8 cellular contexts compared by ENCODE assay signal in the genomic region with DNA sequence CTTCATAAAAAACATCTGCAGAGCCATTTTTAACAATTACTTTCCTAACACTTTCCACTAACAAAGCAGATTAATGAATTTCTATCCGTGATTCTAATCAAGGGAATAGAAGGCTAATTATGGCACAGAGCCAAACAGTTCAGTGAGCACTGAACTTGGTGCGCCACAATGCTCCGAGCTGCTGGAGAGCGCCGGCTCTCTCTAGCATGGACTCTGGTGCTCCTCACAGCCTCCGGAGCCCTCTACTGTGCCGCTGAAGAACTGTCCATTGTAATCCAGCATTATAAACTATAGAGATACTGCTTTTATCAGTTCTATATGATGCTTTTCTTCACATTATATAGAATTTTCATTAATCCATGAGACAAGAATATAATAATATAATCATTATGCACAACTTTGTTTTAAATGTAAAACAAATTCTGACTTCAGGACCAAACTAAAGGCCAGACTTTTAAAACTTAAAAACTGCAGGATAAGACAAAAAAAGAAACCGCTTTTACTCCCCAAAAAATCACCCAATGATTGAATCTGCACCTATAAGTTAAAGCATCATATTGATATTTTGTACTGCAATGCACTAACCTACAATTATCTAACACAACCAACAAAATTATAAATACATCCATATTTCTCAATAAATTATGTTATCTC.
A peak's percentile ranks its signal among the peaks of the same experiment; 100 is the strongest.
DNase-seq lines count a peak whose midpoint lies in the region; ATAC-seq and TF ChIP-seq lines count a peak whose summit lies in the region.

No MANE protein-coding gene starts in this region.

- H3K4me3 Mint-ChIP-seq in activated CD4-positive, alpha-beta memory T cell treated with anti-CD3 and anti-CD28 coated beads for 36 hours, result no peak overlapping the region
- H3K4me3 Mint-ChIP-seq in activated naive CD8-positive, alpha-beta T cell treated with anti-CD3 and anti-CD28 coated beads, Interleukin-2, amount 50 U/mL, for 24 hours, result no peak overlapping the region

- TF ChIP-seq CTCF in BJ (IDR thresholded peaks at IDR 0.05; ENCODE audit: insufficient read depth, low read depth, low read length), result peak; percentile 82
- TF ChIP-seq CTCF in RWPE2 (IDR thresholded peaks at IDR 0.05; ENCODE audit: poor library complexity, severe bottlenecking), result peak; percentile 83

- peaks cover 5% of the 10 kb centered on the region for H3K9me3 ChIP-seq in RWPE2 (ENCODE audit: severe bottlenecking)

- intact Hi-C loops in activated CD4-positive, alpha-beta memory T cell treated with anti-CD3 and anti-CD28 coated beads for 36 hours (cut with micrococcal nuclease), result no loop called here

- POLR2A ChIA-PET in BJ (lab: Charles Lee), result no interaction called here
- POLR2A ChIA-PET in activated CD4-positive, alpha-beta memory T cell treated with anti-CD3 and anti-CD28 coated beads for 36 hours (lab: Charles Lee), result no interaction called here

- H3K9me3 Mint-ChIP-seq in activated CD4-positive, alpha-beta memory T cell treated with anti-CD3 and anti-CD28 coated beads for 36 hours, result peaks cover 6% of the 10 kb centered on the region
- H3K9me3 Mint-ChIP-seq in activated naive CD8-positive, alpha-beta T cell treated with anti-CD3 and anti-CD28 coated beads, Interleukin-2, amount 50 U/mL, for 24 hours, result peaks cover 15% of the 10 kb centered on the region

- peaks cover 5% of the 10 kb centered on the region for H3K4me1 ChIP-seq in RWPE2 (ENCODE audit: insufficient read depth, poor library complexity, severe bottlenecking)

- H3K36me3 Mint-ChIP-seq in activated CD4-positive, alpha-beta memory T cell treated with anti-CD3 and anti-CD28 coated beads for 36 hours, result peaks cover 24% of the 10 kb centered on the region
- peaks cover 27% of the 10 kb centered on the region for H3K36me3 Mint-ChIP-seq in activated naive CD8-positive, alpha-beta T cell treated with anti-CD3 and anti-CD28 coated beads, Interleukin-2, amount 50 U/mL, for 24 hours (ENCODE audit: low read depth)

- ATAC-seq in RWPE2 (ENCODE audit: low read depth), result peak; percentile 98
- no peak for ATAC-seq in activated naive CD8-positive, alpha-beta T cell treated with anti-CD3 and anti-CD28 coated beads, Interleukin-2, amount 50 U/mL, for 24 hours

- H3K36me3 ChIP-seq in BJ (ENCODE audit: control insufficient read depth, insufficient read depth, low read length) (no peaks in the 10 kb centered on the region; the same call in 1 of the 2 replicates), RWPE2 (ENCODE audit: low read depth) (peaks cover 28% of the 10 kb centered on the region)

- in situ Hi-C loops in KBM-7 (cut with MboI; ENCODE audit: low pct_unique_long_range_greater_than_20kb, low sequenced_read_pairs), result no loop called here

- H3K27ac Mint-ChIP-seq in activated CD4-positive, alpha-beta memory T cell treated with anti-CD3 and anti-CD28 coated beads for 36 hours, result no peak overlapping the region
- H3K27ac Mint-ChIP-seq in activated naive CD8-positive, alpha-beta T cell treated with anti-CD3 and anti-CD28 coated beads, Interleukin-2, amount 50 U/mL, for 24 hours, result no peak overlapping the region

- H3K4me1 Mint-ChIP-seq in activated CD4-positive, alpha-beta memory T cell treated with anti-CD3 and anti-CD28 coated beads for 36 hours (ENCODE audit: low read depth), result peaks cover 3% of the 10 kb centered on the region
- H3K4me1 Mint-ChIP-seq in activated naive CD8-positive, alpha-beta T cell treated with anti-CD3 and anti-CD28 coated beads, Interleukin-2, amount 50 U/mL, for 24 hours, result peaks cover 7% of the 10 kb centered on the region

- no peak overlapping the region for H3K27ac ChIP-seq in RWPE2 (ENCODE audit: poor library complexity, severe bottlenecking)

- H3K27me3 Mint-ChIP-seq in activated CD4-positive, alpha-beta memory T cell treated with anti-CD3 and anti-CD28 coated beads for 36 hours, result no peaks in the 10 kb centered on the region
- H3K27me3 Mint-ChIP-seq in activated naive CD8-positive, alpha-beta T cell treated with anti-CD3 and anti-CD28 coated beads, Interleukin-2, amount 50 U/mL, for 24 hours, result no peaks in the 10 kb centered on the region

- H3K4me3 ChIP-seq in BJ (ENCODE audit: low read depth, low read length), result no peak overlapping the region
- H3K4me3 ChIP-seq in RWPE2 (ENCODE audit: severe bottlenecking), result no peak overlapping the region

- H3K27me3 ChIP-seq in BJ (ENCODE audit: control insufficient read depth, insufficient read depth, low read length) (no peaks in the 10 kb centered on the region), RWPE2 (ENCODE audit: insufficient read depth, poor library complexity, severe bottlenecking) (no peaks in the 10 kb centered on the region)

- CTCF ChIA-PET in BJ (lab: Yijun Ruan, JAX), result interaction anchor here (0.6 to 1.7 kb wide), 10 partner anchors 9 to 115 kb away, joined by 3 to 8 read pairs (median 4); no protein-coding TSS in a partner anchor
- CTCF ChIA-PET in activated CD4-positive, alpha-beta memory T cell treated with anti-CD3 and anti-CD28 coated beads for 36 hours (lab: Charles Lee), result no interaction called here

- no peak for DNase-seq in BJ (ENCODE audit: low read depth)
- DNase-seq in KBM-7, result peak; percentile 17
- DNase-seq in RWPE2 (ENCODE audit: low spot score), result no peak
- DNase-seq in fibroblast of gingiva (ENCODE audit: low read depth), result peak; percentile 73
- DNase-seq in non-pigmented ciliary epithelial cell (ENCODE audit: low read depth), result peak; percentile 26
- no peak for DNase-seq in mesenteric fat pad (ENCODE audit: low spot score)
- no peak for DNase-seq in activated CD4-positive, alpha-beta memory T cell treated with anti-CD3 and anti-CD28 coated beads for 36 hours
- DNase-seq in activated naive CD8-positive, alpha-beta T cell treated with anti-CD3 and anti-CD28 coated beads, Interleukin-2, amount 50 U/mL, for 24 hours, result no peak

Comparison
In these comparisons a context has a peak if more than half of its experiments do, and no peak if none do; other contexts are left out.
1. DNase-seq: peak in KBM-7 (single experiment), fibroblast of gingiva (single experiment) and non-pigmented ciliary epithelial cell (single experiment); none in BJ (single experiment), RWPE2 (single experiment), mesenteric fat pad (single experiment), activated CD4-positive, alpha-beta memory T cell treated with anti-CD3 and anti-CD28 coated beads for 36 hours (single experiment) and activated naive CD8-positive, alpha-beta T cell treated with anti-CD3 and anti-CD28 coated beads, Interleukin-2, amount 50 U/mL, for 24 hours (single experiment).